Comparison of ENCODE assay signal across 8 cellular contexts in genomic region chr2:174729797-174730529, GRCh38. TPM values are rescaled to one million over a fixed set of nuclear protein-coding genes. Genes with fewer than 3 reads are reported as not detected.
DNase-seq lines count a peak whose midpoint lies in the region; ATAC-seq and TF ChIP-seq lines count a peak whose summit lies in the region.

No MANE protein-coding gene starts in this region.

- H3K4me3 ChIP-seq in CD8-positive, alpha-beta T cell (ENCODE audit: low read depth, low read length), result peak overlapping the region; percentile 74
- peak overlapping the region; percentile 75 for H3K4me3 ChIP-seq in coronary artery
- peak overlapping the region; percentile 49 for H3K4me3 ChIP-seq in lower lobe of right lung
- no peak overlapping the region for H3K4me3 ChIP-seq in PC-3 (ENCODE audit: low read length)
- no peak overlapping the region for H3K4me3 ChIP-seq in Karpas-422 (ENCODE audit: low read length)

- H3K4me3 Mint-ChIP-seq in CD8-positive, alpha-beta T cell, result peak overlapping the region; percentile 88
- H3K4me3 Mint-ChIP-seq in stimulated activated naive B cell treated with anti-CD40 and anti-IgM and Interleukin-4, amounts not matched to agents 10 μg/mL and 1 μg/mL and 100 μg/mL, for 72 hours, result peak overlapping the region; percentile 79 to 82

- DNase-seq in CD8-positive, alpha-beta T cell, result peak in 6 of 7 experiments; percentile 2 to 56 (median 31)
- no peak for DNase-seq in coronary artery (ENCODE audit: low spot score)
- DNase-seq in lower lobe of right lung, result no peak
- DNase-seq in stimulated activated naive B cell treated with anti-CD40 and anti-IgM and Interleukin-4, amounts not matched to agents 10 μg/mL and 1 μg/mL and 100 μg/mL, for 72 hours, result no peak
- DNase-seq in PC-3, result no peak
- DNase-seq in NCI-H1417 treated with DMSO at 0.1 percent for 48 hours (lab: John Stamatoyannopoulos, UW), result no peak
- DNase-seq in Karpas-422, result no peak

- peaks cover 10% of the 10 kb centered on the region for H3K4me1 ChIP-seq in CD8-positive, alpha-beta T cell (ENCODE audit: insufficient read depth, low read length)
- H3K4me1 ChIP-seq in lower lobe of right lung (peaks cover 12% of the 10 kb centered on the region), PC-3 (ENCODE audit: insufficient read depth, low read length) (no peaks in the 10 kb centered on the region), Karpas-422 (ENCODE audit: low read length) (no peaks in the 10 kb centered on the region)

- H3K27ac ChIP-seq in CD8-positive, alpha-beta T cell (ENCODE audit: low read depth, low read length), result no peak overlapping the region
- no peak overlapping the region for H3K27ac ChIP-seq in coronary artery
- H3K27ac ChIP-seq in lower lobe of right lung, result no peak overlapping the region
- H3K27ac ChIP-seq in PC-3 (ENCODE audit: low read length), result no peak overlapping the region
- no peak overlapping the region for H3K27ac ChIP-seq in Karpas-422 (ENCODE audit: low read length)

- intact Hi-C loops in CD8-positive, alpha-beta T cell (cut with DNase I, micrococcal nuclease), result no loop called here
- intact Hi-C loops in lower lobe of right lung (cut with DNase I), result no loop called here
- intact Hi-C loops in PC-3 (cut with micrococcal nuclease), result no loop called here

- H2AFZ ChIP-seq in PC-3 (ENCODE audit: low read length) (no peak overlapping the region), Karpas-422 (ENCODE audit: low read length) (no peak overlapping the region)

- H3K27me3 ChIP-seq in CD8-positive, alpha-beta T cell (ENCODE audit: insufficient read depth, low read length), result no peaks in the 10 kb centered on the region
- H3K27me3 ChIP-seq in lower lobe of right lung (ENCODE audit: low read depth) (peaks cover 33% of the 10 kb centered on the region), PC-3 (ENCODE audit: low read length) (peaks cover 19% of the 10 kb centered on the region), Karpas-422 (ENCODE audit: low read length) (no peaks in the 10 kb centered on the region)

- H3K79me2 ChIP-seq in PC-3 (ENCODE audit: low read length) (no peaks in the 10 kb centered on the region), Karpas-422 (ENCODE audit: low read length) (no peaks in the 10 kb centered on the region)

- no peaks in the 10 kb centered on the region for H3K36me3 Mint-ChIP-seq in CD8-positive, alpha-beta T cell
- H3K36me3 Mint-ChIP-seq in stimulated activated naive B cell treated with anti-CD40 and anti-IgM and Interleukin-4, amounts not matched to agents 10 μg/mL and 1 μg/mL and 100 μg/mL, for 72 hours, result no peaks in the 10 kb centered on the region

- peak; percentile 76 for ATAC-seq in CD8-positive, alpha-beta T cell
- ATAC-seq in SK-N-SH treated with all-trans-retinoic acid at 6 μM for 48 hours, result peak; percentile 81
- peak; percentile 52 to 58 for ATAC-seq in lower lobe of right lung
- peak; percentile 60 to 78 for ATAC-seq in stimulated activated naive B cell treated with anti-CD40 and anti-IgM and Interleukin-4, amounts not matched to agents 10 μg/mL and 1 μg/mL and 100 μg/mL, for 72 hours (replicated peaks)
- ATAC-seq in PC-3, result no peak

- no peaks in the 10 kb centered on the region for H3K9me3 Mint-ChIP-seq in CD8-positive, alpha-beta T cell
- H3K9me3 Mint-ChIP-seq in stimulated activated naive B cell treated with anti-CD40 and anti-IgM and Interleukin-4, amounts not matched to agents 10 μg/mL and 1 μg/mL and 100 μg/mL, for 72 hours, result no peaks in the 10 kb centered on the region

- H3K4me1 Mint-ChIP-seq in CD8-positive, alpha-beta T cell (ENCODE audit: low read depth), result peaks cover 20% of the 10 kb centered on the region
- H3K4me1 Mint-ChIP-seq in stimulated activated naive B cell treated with anti-CD40 and anti-IgM and Interleukin-4, amounts not matched to agents 10 μg/mL and 1 μg/mL and 100 μg/mL, for 72 hours, result peaks cover 10 to 14% of the 10 kb centered on the region in 2 donors

- H4K20me1 ChIP-seq in PC-3 (ENCODE audit: low read length) (no peaks in the 10 kb centered on the region), Karpas-422 (ENCODE audit: insufficient read depth, low read depth, low read length) (no peaks in the 10 kb centered on the region)

- no peaks in the 10 kb centered on the region for H3F3A ChIP-seq in PC-3 (ENCODE audit: low read length, unreplicated experiment)

- H3K27ac Mint-ChIP-seq in CD8-positive, alpha-beta T cell, result no peak overlapping the region
- H3K27ac Mint-ChIP-seq in stimulated activated naive B cell treated with anti-CD40 and anti-IgM and Interleukin-4, amounts not matched to agents 10 μg/mL and 1 μg/mL and 100 μg/mL, for 72 hours, result no peak overlapping the region

- H3K9ac ChIP-seq in PC-3 (ENCODE audit: low read length), result no peak overlapping the region
- no peak overlapping the region for H3K9ac ChIP-seq in Karpas-422 (ENCODE audit: low read length)

- POLR2A ChIA-PET in CD8-positive, alpha-beta T cell (lab: Charles Lee), result interaction anchor here (0.6 to 1.1 kb wide), 2 partner anchors 21 kb away, joined by 3 read pairs; no protein-coding TSS in a partner anchor
- POLR2A ChIA-PET in PC-3 (lab: Charles Lee; ENCODE audit: unreplicated experiment), result no interaction called here

- H3K36me3 ChIP-seq in CD8-positive, alpha-beta T cell (ENCODE audit: insufficient read depth, low read length), result no peaks in the 10 kb centered on the region
- H3K36me3 ChIP-seq in lower lobe of right lung, result no peaks in the 10 kb centered on the region
- no peaks in the 10 kb centered on the region for H3K36me3 ChIP-seq in PC-3 (ENCODE audit: low read depth, low read length)
- no peaks in the 10 kb centered on the region for H3K36me3 ChIP-seq in Karpas-422 (ENCODE audit: insufficient read depth, low read length)

- CTCF ChIA-PET in CD8-positive, alpha-beta T cell (lab: Charles Lee), result interaction anchor here (0.9 to 5.9 kb wide), 3 partner anchors 19 to 152 kb away, joined by 3 to 40 read pairs (median 12); no protein-coding TSS in a partner anchor
- CTCF ChIA-PET in PC-3 (lab: Charles Lee), result no interaction called here

- H3K4me2 ChIP-seq in PC-3 (ENCODE audit: low read length) (no peak overlapping the region), Karpas-422 (ENCODE audit: low read depth, low read length, poor library complexity, severe bottlenecking) (no peak overlapping the region)

- no TSS peak for BruUV-seq in PC-3 (replicated peaks; lab: Mats Ljungman, UMichigan)

- TF ChIP-seq CTCF in CD8-positive, alpha-beta T cell (IDR thresholded peaks at IDR 0.05), result no peak
- no peak for TF ChIP-seq CTCF in coronary artery (IDR thresholded peaks at IDR 0.05)
- no peak for TF ChIP-seq CTCF in lower lobe of right lung (IDR thresholded peaks at IDR 0.05)
- TF ChIP-seq CTCF in PC-3 (conservative IDR thresholded peaks at IDR 0.05; ENCODE audit: low read depth, low read length), result no peak

- H3K9me2 ChIP-seq in PC-3 (replicated peaks; ENCODE audit: low read length) (no peaks in the 10 kb centered on the region), Karpas-422 (replicated peaks; ENCODE audit: insufficient read depth, low read length) (no peaks in the 10 kb centered on the region)

- no peaks in the 10 kb centered on the region for H3K9me3 ChIP-seq in CD8-positive, alpha-beta T cell (ENCODE audit: low read length)
- H3K9me3 ChIP-seq in lower lobe of right lung, result no peaks in the 10 kb centered on the region
- no peaks in the 10 kb centered on the region for H3K9me3 ChIP-seq in PC-3 (ENCODE audit: low read length)
- H3K9me3 ChIP-seq in Karpas-422 (ENCODE audit: low read length), result no peaks in the 10 kb centered on the region

- H3K27me3 Mint-ChIP-seq in CD8-positive, alpha-beta T cell (ENCODE audit: low read depth), result peaks cover 8% of the 10 kb centered on the region
- H3K27me3 Mint-ChIP-seq in stimulated activated naive B cell treated with anti-CD40 and anti-IgM and Interleukin-4, amounts not matched to agents 10 μg/mL and 1 μg/mL and 100 μg/mL, for 72 hours, result peaks cover 60 to 82% of the 10 kb centered on the region in 2 donors

TF ChIP-seq in SK-N-SH treated with all-trans-retinoic acid at 6 μM for 48 hours, 23 proteins besides CTCF, POLR2A, EP300 and RAD21 (continues in another document):
- TF ChIP-seq TSHZ2 (CRISPR knock-in tag; IDR thresholded peaks at IDR 0.05) (no peak), ZNF8 (CRISPR knock-in tag; IDR thresholded peaks at IDR 0.05) (no peak), RARB (CRISPR knock-in tag; IDR thresholded peaks at IDR 0.05) (no peak), CSRNP3 (CRISPR knock-in tag; IDR thresholded peaks at IDR 0.05) (no peak)

RNA-seq across cellular contexts. Expression of gene CHRNA1, which starts 34.3 kb away (rescaled TPM):
- under 1 TPM; 0.27 to 0.44 TPM for total RNA-seq in CD8-positive, alpha-beta T cell
- total RNA-seq in lower lobe of right lung, result not detected
- 0.23 and 1.8 TPM in 2 replicates for total RNA-seq in PC-3 (2014; rRNA removed)
- not detected in 2 replicates for total RNA-seq in Karpas-422 (2014; rRNA removed; shearing (Covaris generic); ENCODE audit: low replicate concordance)

Comparison
In these comparisons a context has a peak if more than half of its experiments do, and no peak if none do; other contexts are left out.
1. DNase-seq: peak in CD8-positive, alpha-beta T cell (6 of 7); none in coronary artery (single experiment), lower lobe of right lung (single experiment), stimulated activated naive B cell treated with anti-CD40 and anti-IgM and Interleukin-4, amounts not matched to agents 10 μg/mL and 1 μg/mL and 100 μg/mL, for 72 hours (single experiment), PC-3 (single experiment), NCI-H1417 treated with DMSO at 0.1 percent for 48 hours (single experiment) and Karpas-422 (single experiment).
2. H3K4me3 ChIP-seq: peak in CD8-positive, alpha-beta T cell (single experiment), coronary artery (single experiment) and lower lobe of right lung (single experiment); none in PC-3 (single experiment) and Karpas-422 (single experiment).